In genomic region chr16:14434860-14435259, GRCh38 we compare ENCODE assay signal across 19 cellular contexts.
DNase-seq lines count a peak whose midpoint lies in the region; ATAC-seq and TF ChIP-seq lines count a peak whose summit lies in the region.
"Had no signal": no experiment of that assay in that cellular context is flagged by ENCODE, and none has a peak within 500 bp of the region (broad histone marks: within the 10 kb centered on the region; RNA-seq: fewer than 3 reads in every experiment).

No MANE protein-coding gene starts in this region.

- peak overlapping the region; percentile 11 for H3K27ac Mint-ChIP-seq in activated CD8-positive, alpha-beta T cell treated with anti-CD3 and anti-CD28 coated beads, Interleukin-2, amount 10 ng/mL, durations not matched to agents 7 days and 5 days
- H3K27ac Mint-ChIP-seq in activated CD8-positive, alpha-beta T cell treated with anti-CD3 and anti-CD28 coated beads for 36 hours, result no peak overlapping the region

- DNase-seq in activated CD8-positive, alpha-beta T cell treated with anti-CD3 and anti-CD28 coated beads, Interleukin-2, amount 10 ng/mL, durations not matched to agents 7 days and 5 days, result no peak
- no peak for DNase-seq in activated CD8-positive, alpha-beta T cell treated with anti-CD3 and anti-CD28 coated beads for 36 hours
- DNase-seq in NT2/D1 (ENCODE audit: low read depth, low spot score) (peak; percentile 23), islet precursor cell (peak; percentile 68), psoas muscle (no peak), COR-L47 (lab: John Stamatoyannopoulos, UW) (no peak), C1 segment of cervical spinal cord (lab: John Stamatoyannopoulos, UW) (no peak), amniotic stem cell (lab: John Stamatoyannopoulos, UW) (no peak)
- DNase-seq: 8988T; EL; HCEC 1CT; KG1; NCI-H1417 treated with DMSO at 0.1 percent for 48 hours; NCI-H2029 treated with DMSO at 0.1 percent for 48 hours; NCI-H2171 treated with DMSO at 0.1 percent for 48 hours; NCI-H446 treated with DMSO at 0.1 percent for 48 hours; NK-92 treated with Interleukin-12 subunit alpha and Interleukin-12 subunit beta, amount 100 ng/mL, for 24 hours; RPMI8226; SJCRH30 had no signal

- H3K27me3 ChIP-seq in NT2/D1 (ENCODE audit: insufficient read depth, insufficient read length) (no peaks in the 10 kb centered on the region), psoas muscle (ENCODE audit: insufficient read depth in 3 of 3, low read length in 2 of 3) (no peaks in the 10 kb centered on the region)
- H3K27me3 ChIP-seq: SJCRH30 had no signal

- no peaks in the 10 kb centered on the region for H3K27me3 Mint-ChIP-seq in activated CD8-positive, alpha-beta T cell treated with anti-CD3 and anti-CD28 coated beads, Interleukin-2, amount 10 ng/mL, durations not matched to agents 7 days and 5 days (ENCODE audit: low read depth)
- H3K27me3 Mint-ChIP-seq in activated CD8-positive, alpha-beta T cell treated with anti-CD3 and anti-CD28 coated beads for 36 hours, result no peaks in the 10 kb centered on the region

- peaks cover 39% of the 10 kb centered on the region for H3K4me1 Mint-ChIP-seq in activated CD8-positive, alpha-beta T cell treated with anti-CD3 and anti-CD28 coated beads, Interleukin-2, amount 10 ng/mL, durations not matched to agents 7 days and 5 days (ENCODE audit: low read depth)
- peaks cover 33% of the 10 kb centered on the region for H3K4me1 Mint-ChIP-seq in activated CD8-positive, alpha-beta T cell treated with anti-CD3 and anti-CD28 coated beads for 36 hours (ENCODE audit: low read depth)

- no peak overlapping the region for H3K4me3 Mint-ChIP-seq in activated CD8-positive, alpha-beta T cell treated with anti-CD3 and anti-CD28 coated beads, Interleukin-2, amount 10 ng/mL, durations not matched to agents 7 days and 5 days
- H3K4me3 Mint-ChIP-seq in activated CD8-positive, alpha-beta T cell treated with anti-CD3 and anti-CD28 coated beads for 36 hours, result no peak overlapping the region

- H3K9me3 ChIP-seq in NT2/D1 (ENCODE audit: insufficient read depth, low read length) (no peaks in the 10 kb centered on the region), psoas muscle (no peaks in the 10 kb centered on the region)
- H3K9me3 ChIP-seq: SJCRH30 had no signal

- H3K27ac ChIP-seq in psoas muscle, result peak overlapping the region; percentile 39
- H3K27ac ChIP-seq: SJCRH30 had no signal

- H3K9me3 Mint-ChIP-seq in activated CD8-positive, alpha-beta T cell treated with anti-CD3 and anti-CD28 coated beads, Interleukin-2, amount 10 ng/mL, durations not matched to agents 7 days and 5 days (ENCODE audit: insufficient read depth), result no peaks in the 10 kb centered on the region
- H3K9me3 Mint-ChIP-seq in activated CD8-positive, alpha-beta T cell treated with anti-CD3 and anti-CD28 coated beads for 36 hours, result no peaks in the 10 kb centered on the region

- H3K9ac ChIP-seq in NT2/D1 (ENCODE audit: insufficient read length, low read depth), result no peak overlapping the region

- H3K4me3 ChIP-seq in NT2/D1 (ENCODE audit: insufficient read length, low read depth) (no peak overlapping the region), psoas muscle (no peak overlapping the region)
- H3K4me3 ChIP-seq: SJCRH30 had no signal

- H3K36me3 ChIP-seq in NT2/D1 (ENCODE audit: insufficient read depth, insufficient read length, low read length), result peaks cover 3% of the 10 kb centered on the region
- H3K36me3 ChIP-seq in psoas muscle (ENCODE audit: insufficient read depth in 1 of 2, low read depth in 1 of 2), result no peaks in the 10 kb centered on the region
- H3K36me3 ChIP-seq: SJCRH30 had no signal

- H3K4me1 ChIP-seq in NT2/D1 (ENCODE audit: insufficient read depth, insufficient read length) (no peaks in the 10 kb centered on the region), psoas muscle (peaks cover 15% of the 10 kb centered on the region)

- WGBS in psoas muscle, 3 donors, result 89 to 92% (median 91%) methylated on average over 8 of the region's 8 CpGs

- no peak for TF ChIP-seq CTCF in activated CD8-positive, alpha-beta T cell treated with anti-CD3 and anti-CD28 coated beads for 36 hours (IDR thresholded peaks at IDR 0.05)
- TF ChIP-seq CTCF in psoas muscle (IDR thresholded peaks at IDR 0.05), result no peak

- ATAC-seq in activated CD8-positive, alpha-beta T cell treated with anti-CD3 and anti-CD28 coated beads, Interleukin-2, amount 10 ng/mL, durations not matched to agents 7 days and 5 days, result no peak
- no peak for ATAC-seq in activated CD8-positive, alpha-beta T cell treated with anti-CD3 and anti-CD28 coated beads for 36 hours
- ATAC-seq in psoas muscle, result no peak

- peaks cover 21% of the 10 kb centered on the region for H3K36me3 Mint-ChIP-seq in activated CD8-positive, alpha-beta T cell treated with anti-CD3 and anti-CD28 coated beads, Interleukin-2, amount 10 ng/mL, durations not matched to agents 7 days and 5 days (ENCODE audit: low read depth)
- H3K36me3 Mint-ChIP-seq in activated CD8-positive, alpha-beta T cell treated with anti-CD3 and anti-CD28 coated beads for 36 hours (ENCODE audit: low read depth), result peaks cover 22% of the 10 kb centered on the region

- POLR2A ChIA-PET in activated CD8-positive, alpha-beta T cell treated with anti-CD3 and anti-CD28 coated beads, Interleukin-2, amount 10 ng/mL, durations not matched to agents 7 days and 5 days (lab: Charles Lee), result no interaction called here
- POLR2A ChIA-PET in activated CD8-positive, alpha-beta T cell treated with anti-CD3 and anti-CD28 coated beads for 36 hours (lab: Charles Lee), result no interaction called here

- CTCF ChIA-PET in activated CD8-positive, alpha-beta T cell treated with anti-CD3 and anti-CD28 coated beads, Interleukin-2, amount 10 ng/mL, durations not matched to agents 7 days and 5 days (lab: Charles Lee), result no interaction called here
- CTCF ChIA-PET in activated CD8-positive, alpha-beta T cell treated with anti-CD3 and anti-CD28 coated beads for 36 hours (lab: Charles Lee), result no interaction called here

- intact Hi-C loops in activated CD8-positive, alpha-beta T cell treated with anti-CD3 and anti-CD28 coated beads for 36 hours (cut with micrococcal nuclease), result no loop called here
- intact Hi-C loops in psoas muscle (cut with DNase I), result loop anchor here in 1 of 2 donors (5.0 to 10.0 kb wide), 2 partner anchors 90 to 128 kb away; no protein-coding TSS in a partner anchor

Comparison
In these comparisons a context has a peak if more than half of its experiments do, and no peak if none do; other contexts are left out.
1. DNase-seq: peak in NT2/D1 (single experiment) and islet precursor cell (single experiment); none in activated CD8-positive, alpha-beta T cell treated with anti-CD3 and anti-CD28 coated beads, Interleukin-2, amount 10 ng/mL, durations not matched to agents 7 days and 5 days (single experiment), activated CD8-positive, alpha-beta T cell treated with anti-CD3 and anti-CD28 coated beads for 36 hours (single experiment), psoas muscle (0 of 2), COR-L47 (single experiment), C1 segment of cervical spinal cord (0 of 14) and amniotic stem cell (single experiment).